1 cellular context compared by ENCODE assay signal in genomic region chr19:51641648-51642047, GRCh38.
TF ChIP-seq lines count a peak whose summit lies in the region.

No MANE protein-coding gene starts in this region.

TF ChIP-seq in K562, 482 proteins besides CTCF, POLR2A, EP300 and RAD21:
- TF ChIP-seq, protein P1, sequence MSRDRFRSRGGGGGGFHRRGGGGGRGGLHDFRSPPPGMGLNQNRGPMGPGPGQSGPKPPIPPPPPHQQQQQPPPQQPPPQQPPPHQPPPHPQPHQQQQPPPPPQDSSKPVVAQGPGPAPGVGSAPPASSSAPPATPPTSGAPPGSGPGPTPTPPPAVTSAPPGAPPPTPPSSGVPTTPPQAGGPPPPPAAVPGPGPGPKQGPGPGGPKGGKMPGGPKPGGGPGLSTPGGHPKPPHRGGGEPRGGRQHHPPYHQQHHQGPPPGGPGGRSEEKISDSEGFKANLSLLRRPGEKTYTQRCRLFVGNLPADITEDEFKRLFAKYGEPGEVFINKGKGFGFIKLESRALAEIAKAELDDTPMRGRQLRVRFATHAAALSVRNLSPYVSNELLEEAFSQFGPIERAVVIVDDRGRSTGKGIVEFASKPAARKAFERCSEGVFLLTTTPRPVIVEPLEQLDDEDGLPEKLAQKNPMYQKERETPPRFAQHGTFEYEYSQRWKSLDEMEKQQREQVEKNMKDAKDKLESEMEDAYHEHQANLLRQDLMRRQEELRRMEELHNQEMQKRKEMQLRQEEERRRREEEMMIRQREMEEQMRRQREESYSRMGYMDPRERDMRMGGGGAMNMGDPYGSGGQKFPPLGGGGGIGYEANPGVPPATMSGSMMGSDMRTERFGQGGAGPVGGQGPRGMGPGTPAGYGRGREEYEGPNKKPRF (IDR thresholded peaks at IDR 0.05; ENCODE audit: low read depth, low read length) = no peak
- TF ChIP-seq PRMT5 (CRISPR knock-in tag; IDR thresholded peaks at IDR 0.05) = no peak
- TF ChIP-seq, protein P2, sequence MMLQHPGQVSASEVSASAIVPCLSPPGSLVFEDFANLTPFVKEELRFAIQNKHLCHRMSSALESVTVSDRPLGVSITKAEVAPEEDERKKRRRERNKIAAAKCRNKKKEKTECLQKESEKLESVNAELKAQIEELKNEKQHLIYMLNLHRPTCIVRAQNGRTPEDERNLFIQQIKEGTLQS (IDR thresholded peaks at IDR 0.05) = peak; percentile 66
- TF ChIP-seq, protein P2 (CRISPR knock-in tag; conservative IDR thresholded peaks at IDR 0.05) = no peak
- peak; percentile 43; the same call in 1 of the 2 replicates for TF ChIP-seq CEBPB (tag; IDR thresholded peaks at IDR 0.05)
- TF ChIP-seq, protein P3, sequence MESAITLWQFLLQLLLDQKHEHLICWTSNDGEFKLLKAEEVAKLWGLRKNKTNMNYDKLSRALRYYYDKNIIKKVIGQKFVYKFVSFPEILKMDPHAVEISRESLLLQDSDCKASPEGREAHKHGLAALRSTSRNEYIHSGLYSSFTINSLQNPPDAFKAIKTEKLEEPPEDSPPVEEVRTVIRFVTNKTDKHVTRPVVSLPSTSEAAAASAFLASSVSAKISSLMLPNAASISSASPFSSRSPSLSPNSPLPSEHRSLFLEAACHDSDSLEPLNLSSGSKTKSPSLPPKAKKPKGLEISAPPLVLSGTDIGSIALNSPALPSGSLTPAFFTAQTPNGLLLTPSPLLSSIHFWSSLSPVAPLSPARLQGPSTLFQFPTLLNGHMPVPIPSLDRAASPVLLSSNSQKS (CRISPR knock-in tag; IDR thresholded peaks at IDR 0.05) = no peak
- TF ChIP-seq BCL6 (CRISPR knock-in tag; IDR thresholded peaks at IDR 0.05) = no peak
- TF ChIP-seq CEBPG (CRISPR knock-in tag; IDR thresholded peaks at IDR 0.05) = no peak
- TF ChIP-seq CEBPG (tag; conservative IDR thresholded peaks at IDR 0.05 in 1 of 2, IDR thresholded peaks at IDR 0.05 in 1 of 2) = peak; percentile 32 to 77; a peak in 2 of 4 replicates
- TF ChIP-seq ZNF57 (CRISPR knock-in tag; IDR thresholded peaks at IDR 0.05) = no peak
